1 cellular context compared by ENCODE assay signal in genomic region chr7:151053091-151053490, GRCh38.
TF ChIP-seq lines count a peak whose summit lies in the region.

No MANE protein-coding gene starts in this region.

TF ChIP-seq in K562, 482 proteins besides CTCF, POLR2A, EP300 and RAD21:
- TF ChIP-seq TFE3 (CRISPR knock-in tag; IDR thresholded peaks at IDR 0.05) (no peak), PHF20 (IDR thresholded peaks at IDR 0.05; ENCODE audit: partially characterized antibody) (peak; percentile 57), TRIM24 (IDR thresholded peaks at IDR 0.05) (no peak), SLC30A9 (CRISPR knock-in tag; IDR thresholded peaks at IDR 0.05) (no peak), ZFX (CRISPR knock-in tag; IDR thresholded peaks at IDR 0.05) (0 out of 2 replicates have a peak, but pooled peaks have one; percentile 15)
- TF ChIP-seq, protein P1, sequence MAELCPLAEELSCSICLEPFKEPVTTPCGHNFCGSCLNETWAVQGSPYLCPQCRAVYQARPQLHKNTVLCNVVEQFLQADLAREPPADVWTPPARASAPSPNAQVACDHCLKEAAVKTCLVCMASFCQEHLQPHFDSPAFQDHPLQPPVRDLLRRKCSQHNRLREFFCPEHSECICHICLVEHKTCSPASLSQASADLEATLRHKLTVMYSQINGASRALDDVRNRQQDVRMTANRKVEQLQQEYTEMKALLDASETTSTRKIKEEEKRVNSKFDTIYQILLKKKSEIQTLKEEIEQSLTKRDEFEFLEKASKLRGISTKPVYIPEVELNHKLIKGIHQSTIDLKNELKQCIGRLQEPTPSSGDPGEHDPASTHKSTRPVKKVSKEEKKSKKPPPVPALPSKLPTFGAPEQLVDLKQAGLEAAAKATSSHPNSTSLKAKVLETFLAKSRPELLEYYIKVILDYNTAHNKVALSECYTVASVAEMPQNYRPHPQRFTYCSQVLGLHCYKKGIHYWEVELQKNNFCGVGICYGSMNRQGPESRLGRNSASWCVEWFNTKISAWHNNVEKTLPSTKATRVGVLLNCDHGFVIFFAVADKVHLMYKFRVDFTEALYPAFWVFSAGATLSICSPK (IDR thresholded peaks at IDR 0.05; ENCODE audit: borderline replicate concordance), result no peak
